In the genomic region with DNA sequence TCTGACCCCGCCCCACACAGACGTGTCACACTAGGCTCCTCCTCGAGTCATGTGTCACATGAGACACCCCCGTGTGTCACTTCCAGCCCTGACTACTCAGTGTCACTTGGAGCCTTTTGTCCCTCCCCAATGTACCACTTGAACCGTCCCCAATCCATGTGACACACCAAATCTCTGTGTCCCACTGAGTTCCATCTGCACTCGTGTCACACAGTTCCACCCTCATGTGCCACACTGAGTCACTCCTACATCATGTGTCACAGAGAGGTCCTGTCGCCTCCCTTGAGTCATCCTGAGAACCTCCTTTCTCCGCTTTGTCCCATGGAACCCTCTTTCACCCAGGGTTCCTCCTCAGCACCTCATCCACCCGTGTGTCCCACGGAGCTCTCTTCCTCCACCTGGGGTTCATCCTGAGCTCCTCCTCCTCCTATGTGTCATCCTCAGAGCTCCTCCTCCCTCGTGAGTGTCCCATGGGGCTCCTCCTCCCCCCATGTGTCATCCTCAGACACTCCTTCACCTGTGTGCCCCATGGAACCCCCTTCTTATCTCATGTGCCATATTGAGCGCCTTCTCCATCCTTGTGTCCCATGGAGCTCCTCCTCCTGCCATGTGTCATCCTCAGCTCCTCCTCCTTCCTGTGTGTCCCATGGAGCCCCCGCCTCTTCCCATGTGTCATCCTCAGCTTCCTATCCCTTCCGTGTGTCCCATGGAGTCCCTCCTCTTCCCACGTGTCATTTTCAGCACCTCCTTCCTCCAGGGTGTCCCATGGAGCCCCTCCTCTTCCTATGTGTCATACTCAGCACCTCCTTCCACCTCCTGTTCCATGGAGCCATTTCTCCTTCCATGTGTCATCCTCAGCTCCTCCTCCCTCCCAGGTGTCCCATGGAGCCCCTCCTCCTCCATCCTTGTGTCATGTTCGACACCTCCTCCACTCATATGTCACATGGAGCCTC, we compare ENCODE assay signal across 12 cellular contexts. TPM values are rescaled to one million over a fixed set of nuclear protein-coding genes. Genes with fewer than 3 reads are reported as not detected.
DNase-seq lines count a peak whose midpoint lies in the region; ATAC-seq, FAIRE-seq and TF ChIP-seq lines count a peak whose summit lies in the region.
"Had no signal": no experiment of that assay in that cellular context is flagged by ENCODE, and none has a peak within 500 bp of the region (broad histone marks: within the 10 kb centered on the region; RNA-seq: fewer than 3 reads in every experiment).

No MANE protein-coding gene starts in this region.

- no peak overlapping the region for H3K4me3 ChIP-seq in fibroblast of the aortic adventitia (ENCODE audit: low read depth, low read length)

- peaks cover 5% of the 10 kb centered on the region for H3K4me1 Mint-ChIP-seq in activated naive CD8-positive, alpha-beta T cell treated with anti-CD3 and anti-CD28 coated beads, Interleukin-2, amount 50 U/mL, for 24 hours
- H3K4me1 Mint-ChIP-seq in activated naive CD8-positive, alpha-beta T cell treated with anti-CD3 and anti-CD28 coated beads for 36 hours = peaks cover 2% of the 10 kb centered on the region

- H3K27me3 Mint-ChIP-seq in activated naive CD8-positive, alpha-beta T cell treated with anti-CD3 and anti-CD28 coated beads, Interleukin-2, amount 50 U/mL, for 24 hours = no peaks in the 10 kb centered on the region
- H3K27me3 Mint-ChIP-seq in activated naive CD8-positive, alpha-beta T cell treated with anti-CD3 and anti-CD28 coated beads for 36 hours = no peaks in the 10 kb centered on the region
- H3K27me3 Mint-ChIP-seq: CD4-positive, alpha-beta T cell had no signal

- no peak overlapping the region for H3K4me3 Mint-ChIP-seq in activated naive CD8-positive, alpha-beta T cell treated with anti-CD3 and anti-CD28 coated beads, Interleukin-2, amount 50 U/mL, for 24 hours
- no peak overlapping the region for H3K4me3 Mint-ChIP-seq in activated naive CD8-positive, alpha-beta T cell treated with anti-CD3 and anti-CD28 coated beads for 36 hours
- H3K4me3 Mint-ChIP-seq: CD4-positive, alpha-beta T cell had no signal

- H3K9me3 Mint-ChIP-seq in activated naive CD8-positive, alpha-beta T cell treated with anti-CD3 and anti-CD28 coated beads, Interleukin-2, amount 50 U/mL, for 24 hours = peaks cover 3% of the 10 kb centered on the region
- H3K9me3 Mint-ChIP-seq in activated naive CD8-positive, alpha-beta T cell treated with anti-CD3 and anti-CD28 coated beads for 36 hours = no peaks in the 10 kb centered on the region
- H3K9me3 Mint-ChIP-seq: CD4-positive, alpha-beta T cell had no signal

- no peak for DNase-seq in activated naive CD8-positive, alpha-beta T cell treated with anti-CD3 and anti-CD28 coated beads, Interleukin-2, amount 50 U/mL, for 24 hours
- no peak for DNase-seq in activated naive CD8-positive, alpha-beta T cell treated with anti-CD3 and anti-CD28 coated beads for 36 hours
- DNase-seq in RPMI7951 (ENCODE audit: low read depth) (peak; percentile 3), fibroblast of the aortic adventitia (ENCODE audit: low read depth) (peak; percentile 25), urothelium cell line (ENCODE audit: low spot score) (peak; percentile 13), cerebellar cortex (ENCODE audit: low spot score) (no peak), NCI-H510A (lab: John Stamatoyannopoulos, UW) (no peak)
- DNase-seq: CD4-positive, alpha-beta T cell; effector CD8-positive, alpha-beta T cell had no signal

- ATAC-seq in activated naive CD8-positive, alpha-beta T cell treated with anti-CD3 and anti-CD28 coated beads, Interleukin-2, amount 50 U/mL, for 24 hours = peak; percentile 53
- no peak for ATAC-seq in GM19397 (IDR thresholded peaks at IDR 0.05; ENCODE audit: unreplicated experiment)

- FAIRE-seq in urothelium cell line (lab: Jason Lieb, UNC) = no peak
- FAIRE-seq: keratinocyte had no signal

- H3K36me3 Mint-ChIP-seq in activated naive CD8-positive, alpha-beta T cell treated with anti-CD3 and anti-CD28 coated beads, Interleukin-2, amount 50 U/mL, for 24 hours (ENCODE audit: low read depth) = no peaks in the 10 kb centered on the region
- no peaks in the 10 kb centered on the region for H3K36me3 Mint-ChIP-seq in activated naive CD8-positive, alpha-beta T cell treated with anti-CD3 and anti-CD28 coated beads for 36 hours

- H3K27ac Mint-ChIP-seq in activated naive CD8-positive, alpha-beta T cell treated with anti-CD3 and anti-CD28 coated beads, Interleukin-2, amount 50 U/mL, for 24 hours = no peak overlapping the region
- no peak overlapping the region for H3K27ac Mint-ChIP-seq in activated naive CD8-positive, alpha-beta T cell treated with anti-CD3 and anti-CD28 coated beads for 36 hours
- H3K27ac Mint-ChIP-seq: CD4-positive, alpha-beta T cell had no signal

- no peak for TF ChIP-seq CTCF in fibroblast of the aortic adventitia (IDR thresholded peaks at IDR 0.05; ENCODE audit: insufficient read depth, low read length)

RNA-seq across cellular contexts. Expression of a gene that starts 32.0 kb away (rescaled TPM):
- total RNA-seq in activated naive CD8-positive, alpha-beta T cell treated with anti-CD3 and anti-CD28 coated beads for 36 hours = not detected
- total RNA-seq in RPMI7951 (2014; rRNA removed; shearing (Covaris generic)) = not detected in 2 replicates
- not detected in 2 replicates for total RNA-seq in fibroblast of the aortic adventitia (ENCODE audit: low replicate concordance)
- total RNA-seq: CD4-positive, alpha-beta T cell; osteocyte had no signal

RNA-seq across cellular contexts. Expression of a gene that starts 45.6 kb away (rescaled TPM):
- total RNA-seq in activated naive CD8-positive, alpha-beta T cell treated with anti-CD3 and anti-CD28 coated beads for 36 hours = under 1 TPM in 1 of 2 experiments, not detected in 1; 0.10 TPM
- 0.72 TPM in 1 of 2 replicates, not detected in the other for total RNA-seq in RPMI7951 (2014; rRNA removed; shearing (Covaris generic))
- 155 and 168 TPM in 2 replicates for total RNA-seq in fibroblast of the aortic adventitia (ENCODE audit: low replicate concordance)
- total RNA-seq: CD4-positive, alpha-beta T cell; osteocyte had no signal

Comparison
In these comparisons a context has a peak if more than half of its experiments do, and no peak if none do; other contexts are left out.
1. DNase-seq: peak in RPMI7951 (single experiment), fibroblast of the aortic adventitia (single experiment) and urothelium cell line (single experiment); none in activated naive CD8-positive, alpha-beta T cell treated with anti-CD3 and anti-CD28 coated beads, Interleukin-2, amount 50 U/mL, for 24 hours (single experiment), activated naive CD8-positive, alpha-beta T cell treated with anti-CD3 and anti-CD28 coated beads for 36 hours (single experiment), cerebellar cortex (single experiment) and NCI-H510A (single experiment).
2. RNA of a gene that starts 45.6 kb away (total RNA-seq): 155 to 168 TPM in fibroblast of the aortic adventitia; 0.72 TPM in RPMI7951 and 0.10 TPM in activated naive CD8-positive, alpha-beta T cell treated with anti-CD3 and anti-CD28 coated beads for 36 hours; every median in the first group is over 10 times any median in the second.